Comparison of ENCODE assay signal across 8 cellular contexts in the genomic region with DNA sequence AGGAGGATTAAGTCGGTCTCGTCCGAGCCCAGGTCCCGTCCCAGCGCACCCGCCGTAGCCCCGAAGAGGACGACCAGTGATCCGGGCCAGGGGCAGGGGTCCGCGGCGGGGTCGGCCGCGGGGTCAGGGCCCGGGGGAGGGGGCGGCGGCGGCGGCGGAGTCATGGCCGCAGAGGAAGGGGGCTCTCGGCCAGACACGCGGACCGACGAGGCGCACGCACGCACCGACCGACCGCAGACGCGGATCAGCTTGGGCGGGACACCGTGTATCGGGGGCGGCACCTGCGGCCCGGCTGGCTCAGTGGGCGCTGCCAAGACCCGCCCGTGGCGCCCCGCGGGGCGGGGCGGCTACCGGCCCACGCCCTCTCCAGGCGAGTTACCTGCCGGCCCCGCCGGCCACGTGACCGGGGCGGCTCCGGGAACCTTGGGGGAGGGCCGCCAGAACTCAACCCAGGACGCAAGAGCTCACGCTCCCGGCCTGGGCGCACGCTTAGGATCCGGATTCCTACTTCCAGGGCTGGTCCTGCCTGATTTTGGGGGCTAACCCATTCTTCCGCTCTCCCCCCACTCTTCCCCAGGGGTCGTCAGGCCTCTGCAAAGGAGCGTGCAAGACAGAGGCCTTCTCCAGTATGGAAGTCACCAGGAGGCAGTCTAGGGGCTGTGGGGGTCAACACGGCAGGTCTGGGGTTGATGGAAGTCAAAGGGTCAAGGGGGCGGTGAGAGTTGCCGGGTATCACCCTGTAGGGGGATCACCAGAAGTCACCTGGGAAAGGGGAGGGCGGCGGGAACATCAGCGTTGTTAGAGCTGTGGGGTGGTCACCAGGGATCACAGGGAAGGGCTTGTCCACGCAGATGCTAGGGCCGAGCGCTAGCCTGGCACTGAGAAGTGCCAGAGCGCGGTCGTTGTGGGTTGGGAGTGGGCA. TPM values are rescaled to one million over a fixed set of nuclear protein-coding genes. Genes with fewer than 3 reads are reported as not detected.
A peak's percentile ranks its signal among the peaks of the same experiment; 100 is the strongest.
DNase-seq lines count a peak whose midpoint lies in the region; ATAC-seq and TF ChIP-seq lines count a peak whose summit lies in the region.

A gene (minus strand): TSS at position 246 of the 922 bp plus-strand sequence. CDS start 82 bp downstream, at position 164.

- H3K4me1 ChIP-seq in effector memory CD4-positive, alpha-beta T cell (ENCODE audit: control insufficient read depth, insufficient read depth, low read length, poor library complexity, severe bottlenecking), result peaks cover 18% of the 10 kb centered on the region
- H3K4me1 ChIP-seq in mucosa of rectum (ENCODE audit: control insufficient read depth in 2 of 2, insufficient read depth in 2 of 2, low read length in 2 of 2), result peaks cover 28 to 39% of the 10 kb centered on the region in 2 donors
- H3K4me1 ChIP-seq in upper lobe of right lung, result peaks cover 29% of the 10 kb centered on the region

- H3K36me3 Mint-ChIP-seq in HFFc6 (ENCODE audit: low read depth), result no peaks in the 10 kb centered on the region
- H3K36me3 Mint-ChIP-seq in T-helper 2 cell treated with Interferon-gamma antibody and Interleukin-4, amounts not matched to agents 5 μg/mL and 100 μg/mL, for 36 hours (ENCODE audit: low read depth), result peaks cover 4% of the 10 kb centered on the region

- H3K4me3 Mint-ChIP-seq in HFFc6, result peak within 1 kb of the TSS; percentile 85
- peak within 1 kb of the TSS; percentile 89 for H3K4me3 Mint-ChIP-seq in T-helper 2 cell treated with Interferon-gamma antibody and Interleukin-4, amounts not matched to agents 5 μg/mL and 100 μg/mL, for 36 hours

- peak within 1 kb of the TSS; percentile 67 for H3K4me3 ChIP-seq in AG10803 (ENCODE audit: low read length)
- H3K4me3 ChIP-seq in effector memory CD4-positive, alpha-beta T cell (ENCODE audit: insufficient read depth, low read depth, low read length, poor library complexity, severe bottlenecking), result peak within 1 kb of the TSS; percentile 66
- H3K4me3 ChIP-seq in mucosa of rectum (ENCODE audit: low read length in 2 of 2), result peak within 1 kb of the TSS; percentile 69 to 83
- H3K4me3 ChIP-seq in upper lobe of right lung, result peak within 1 kb of the TSS; percentile 71

- peak within 1 kb of the TSS; percentile 98 for H3K27ac Mint-ChIP-seq in HFFc6
- H3K27ac Mint-ChIP-seq in T-helper 2 cell treated with Interferon-gamma antibody and Interleukin-4, amounts not matched to agents 5 μg/mL and 100 μg/mL, for 36 hours, result peak within 1 kb of the TSS; percentile 49

- no peaks in the 10 kb centered on the region for H3K27me3 ChIP-seq in effector memory CD4-positive, alpha-beta T cell (replicated peaks; ENCODE audit: control insufficient read depth, insufficient read depth, low read length, poor library complexity, severe bottlenecking)
- H3K27me3 ChIP-seq in mucosa of rectum (ENCODE audit: control insufficient read depth in 2 of 2, insufficient read depth in 2 of 2, low read length in 2 of 2) (no peaks in the 10 kb centered on the region), upper lobe of right lung (no peaks in the 10 kb centered on the region)

- peaks cover 5% of the 10 kb centered on the region for H3K27me3 Mint-ChIP-seq in HFFc6 (ENCODE audit: insufficient read depth)
- no peaks in the 10 kb centered on the region for H3K27me3 Mint-ChIP-seq in T-helper 2 cell treated with Interferon-gamma antibody and Interleukin-4, amounts not matched to agents 5 μg/mL and 100 μg/mL, for 36 hours (ENCODE audit: low read depth)

- TF ChIP-seq CTCF in AG10803 (conservative IDR thresholded peaks at IDR 0.05; ENCODE audit: low read length) (no peak), HFFc6 (IDR thresholded peaks at IDR 0.05) (no peak), upper lobe of right lung (IDR thresholded peaks at IDR 0.05) (no peak)

- H3K4me1 Mint-ChIP-seq in HFFc6 (ENCODE audit: low read depth), result peaks cover 21% of the 10 kb centered on the region
- peaks cover 18% of the 10 kb centered on the region for H3K4me1 Mint-ChIP-seq in T-helper 2 cell treated with Interferon-gamma antibody and Interleukin-4, amounts not matched to agents 5 μg/mL and 100 μg/mL, for 36 hours (ENCODE audit: low read depth)

- no peaks in the 10 kb centered on the region for H3K36me3 ChIP-seq in effector memory CD4-positive, alpha-beta T cell (ENCODE audit: control insufficient read depth, insufficient read depth, low read length)
- H3K36me3 ChIP-seq in mucosa of rectum (ENCODE audit: control insufficient read depth in 2 of 2, insufficient read depth in 2 of 2, low read length in 2 of 2) (peaks cover 19 to 21% of the 10 kb centered on the region in 2 donors), upper lobe of right lung (peaks cover 7% of the 10 kb centered on the region)

- ATAC-seq in upper lobe of right lung, result peak; percentile 61
- ATAC-seq in GM21367 (IDR thresholded peaks at IDR 0.05; ENCODE audit: unreplicated experiment), result no peak
- ATAC-seq in HG03571 (IDR thresholded peaks at IDR 0.05; ENCODE audit: unreplicated experiment), result no peak

- H3K9me3 ChIP-seq in effector memory CD4-positive, alpha-beta T cell (ENCODE audit: control insufficient read depth, low read length), result no peaks in the 10 kb centered on the region
- H3K9me3 ChIP-seq in mucosa of rectum (ENCODE audit: control insufficient read depth in 2 of 2, low read length in 2 of 2) (no peaks in the 10 kb centered on the region), upper lobe of right lung (no peaks in the 10 kb centered on the region)

- H3K9ac ChIP-seq in mucosa of rectum (ENCODE audit: low read depth in 1 of 2, low read length in 2 of 2), result peak within 1 kb of the TSS; percentile 87 to 95

- intact Hi-C loops in upper lobe of right lung (cut with DNase I), result loop anchor here (10.0 kb wide), 1 partner anchor 151 kb away; a partner anchor contains a TSS

- H3K9me3 Mint-ChIP-seq in HFFc6, result no peaks in the 10 kb centered on the region; the same call in 1 of the 2 replicates
- no peaks in the 10 kb centered on the region for H3K9me3 Mint-ChIP-seq in T-helper 2 cell treated with Interferon-gamma antibody and Interleukin-4, amounts not matched to agents 5 μg/mL and 100 μg/mL, for 36 hours

- DNase-seq in AG10803 (ENCODE audit: low read depth), result no peak
- no peak for DNase-seq in HFFc6
- peak; percentile 25 for DNase-seq in T-helper 2 cell treated with Interferon-gamma antibody and Interleukin-4, amounts not matched to agents 5 μg/mL and 100 μg/mL, for 36 hours (ENCODE audit: low spot score)
- DNase-seq in effector memory CD4-positive, alpha-beta T cell, result peak; percentile 28 to 62 (median 48)
- peak; percentile 95 for DNase-seq in upper lobe of right lung

- peak within 1 kb of the TSS; percentile 43 for H3K27ac ChIP-seq in effector memory CD4-positive, alpha-beta T cell (ENCODE audit: insufficient read depth, low read length, poor library complexity, severe bottlenecking)
- H3K27ac ChIP-seq in mucosa of rectum (ENCODE audit: low read depth in 2 of 2, low read length in 2 of 2) (peak within 1 kb of the TSS; percentile 96 to 98), upper lobe of right lung (peak within 1 kb of the TSS; percentile 93)

RNA-seq across cellular contexts. Expression of the gene that starts here (rescaled TPM):
- under 1 TPM in 4 of 6 experiments, not detected in 2; 0.05 to 0.14 (median 0.10) TPM for total RNA-seq in HFFc6 (2021; fragmentation: NEBNext Ultra II Directional; extraction: Animal tissue kit (Norgen Biotek cat#: 25700))
- total RNA-seq in upper lobe of right lung, result 61.0 TPM

Comparison
In these comparisons a context has a peak if more than half of its experiments do, and no peak if none do; other contexts are left out.
1. RNA of the gene that starts here (total RNA-seq): 61.0 TPM in upper lobe of right lung (single experiment); 0.05 to 0.14 TPM in HFFc6; every median in the first group is over 10 times any median in the second.
2. DNase-seq: peak in T-helper 2 cell treated with Interferon-gamma antibody and Interleukin-4, amounts not matched to agents 5 μg/mL and 100 μg/mL, for 36 hours (single experiment), effector memory CD4-positive, alpha-beta T cell (3 of 3) and upper lobe of right lung (single experiment); none in AG10803 (single experiment) and HFFc6 (single experiment).
3. H3K27ac ChIP-seq: peak in every context shown above with its lines; median percentile 97 in mucosa of rectum; 93 in upper lobe of right lung; 43 in effector memory CD4-positive, alpha-beta T cell.
4. Peak in every context shown above with its lines, with median percentiles within 50 percentile points of each other: H3K4me3 ChIP-seq.